In genomic region chr19:28296506-28296905, GRCh38 we compare ENCODE assay signal across 26 cellular contexts.
DNase-seq lines count a peak whose midpoint lies in the region; ATAC-seq and TF ChIP-seq lines count a peak whose summit lies in the region.
"Had no signal": no experiment of that assay in that cellular context is flagged by ENCODE, and none has a peak within 500 bp of the region (broad histone marks: within the 10 kb centered on the region; RNA-seq: fewer than 3 reads in every experiment).

No MANE protein-coding gene starts in this region.

- peak; percentile 63 for DNase-seq in AG08395 (ENCODE audit: low spot score)
- DNase-seq in GM23248, result peak; percentile 90
- DNase-seq in RWPE2 (ENCODE audit: low spot score), result no peak
- DNase-seq in glomerular visceral epithelial cell (ENCODE audit: extremely low spot score), result peak; percentile 61
- no peak for DNase-seq in activated CD4-positive, alpha-beta T cell treated with anti-CD3 and anti-CD28 coated beads for 48 hours
- DNase-seq in SIG-M5 (lab: John Stamatoyannopoulos, UW), result no peak
- DNase-seq in RPMI8226, result no peak
- DNase-seq: activated naive CD4-positive, alpha-beta T cell treated with anti-CD3 and anti-CD28 coated beads, Interleukin-2, amount 10 ng/mL, durations not matched to agents 7 days and 5 days; activated T-cell treated with anti-CD3 and anti-CD28 coated beads, Interleukin-2, amount 50 U/mL, for 48 hours; anterior cingulate cortex; CD4-positive, alpha-beta T cell; DMS153; endodermal cell; H9; hypothalamus; islet precursor cell; NCI-H1417 treated with DMSO at 0.1 percent for 48 hours; NCI-H2107; NCI-H510A; NK-92 treated with Interleukin-12 subunit alpha and Interleukin-12 subunit beta, amount 100 ng/mL, for 24 hours; occipital lobe; retina had no signal

- H3F3A ChIP-seq in GM23248 (ENCODE audit: insufficient read depth), result peaks cover 23% of the 10 kb centered on the region

- in situ Hi-C loops in GM23248 (cut with MboI), result no loop called here

- H3K36me3 ChIP-seq in GM23248 (ENCODE audit: low read depth) (no peaks in the 10 kb centered on the region), RWPE2 (ENCODE audit: low read depth) (no peaks in the 10 kb centered on the region)

- H3K27me3 ChIP-seq in GM23248 (replicated peaks; ENCODE audit: insufficient read depth) (no peaks in the 10 kb centered on the region), RWPE2 (ENCODE audit: insufficient read depth, poor library complexity, severe bottlenecking) (no peaks in the 10 kb centered on the region)

- no peak for TF ChIP-seq CTCF in RWPE2 (IDR thresholded peaks at IDR 0.05; ENCODE audit: poor library complexity, severe bottlenecking)

- H4K20me1 ChIP-seq in GM23248 (ENCODE audit: insufficient read depth), result no peaks in the 10 kb centered on the region

- no peak overlapping the region for H3K4me3 ChIP-seq in GM23248
- no peak overlapping the region for H3K4me3 ChIP-seq in RWPE2 (ENCODE audit: severe bottlenecking)
- H3K4me3 ChIP-seq: A549, lung had no signal

- no peaks in the 10 kb centered on the region for H3K9me3 ChIP-seq in GM23248 (ENCODE audit: low read depth)
- no peaks in the 10 kb centered on the region for H3K9me3 ChIP-seq in RWPE2 (ENCODE audit: severe bottlenecking)

- no peaks in the 10 kb centered on the region for H3K79me2 ChIP-seq in GM23248 (ENCODE audit: insufficient read depth)

- no peaks in the 10 kb centered on the region for H3K9me2 ChIP-seq in GM23248 (ENCODE audit: insufficient read depth)

- ATAC-seq in RWPE2 (ENCODE audit: low read depth) (peak; percentile 67), GM18502 (IDR thresholded peaks at IDR 0.05; ENCODE audit: poor library complexity, unreplicated experiment) (no peak)
- ATAC-seq: A549 had no signal

- no peak overlapping the region for H2AFZ ChIP-seq in GM23248

- H3K27ac ChIP-seq in GM23248, result peak overlapping the region; percentile 39; the same call in 1 of the 2 replicates
- peak overlapping the region; percentile 16 for H3K27ac ChIP-seq in RWPE2 (ENCODE audit: poor library complexity, severe bottlenecking)
- H3K27ac ChIP-seq: A549, RWPE1 had no signal

- no peak overlapping the region for H3K9ac ChIP-seq in GM23248

- H3K4me2 ChIP-seq in GM23248 (ENCODE audit: unreplicated experiment), result peak overlapping the region; percentile 16
- H3K4me2 ChIP-seq: A549 had no signal

- 0 to 1% methylated on average over 4 of the region's 4 CpGs for WGBS in GM23248 (ENCODE audit: low coverage in 1 of 2, low lambda C conversion rate in 2 of 2, missing lambda C conversion rate in 2 of 2), 2 experiments

- H3K4me1 ChIP-seq in GM23248 (ENCODE audit: insufficient read depth), result peaks cover 31% of the 10 kb centered on the region
- peaks cover 12% of the 10 kb centered on the region for H3K4me1 ChIP-seq in RWPE2 (ENCODE audit: insufficient read depth, poor library complexity, severe bottlenecking)
- H3K4me1 ChIP-seq: A549 had no signal

Comparison
In these comparisons a context has a peak if more than half of its experiments do, and no peak if none do; other contexts are left out.
1. DNase-seq: peak in AG08395 (single experiment), GM23248 (single experiment) and glomerular visceral epithelial cell (single experiment); none in RWPE2 (single experiment), activated CD4-positive, alpha-beta T cell treated with anti-CD3 and anti-CD28 coated beads for 48 hours (single experiment), SIG-M5 (single experiment) and RPMI8226 (single experiment).